17 cellular contexts compared by ENCODE assay signal in the genomic region with DNA sequence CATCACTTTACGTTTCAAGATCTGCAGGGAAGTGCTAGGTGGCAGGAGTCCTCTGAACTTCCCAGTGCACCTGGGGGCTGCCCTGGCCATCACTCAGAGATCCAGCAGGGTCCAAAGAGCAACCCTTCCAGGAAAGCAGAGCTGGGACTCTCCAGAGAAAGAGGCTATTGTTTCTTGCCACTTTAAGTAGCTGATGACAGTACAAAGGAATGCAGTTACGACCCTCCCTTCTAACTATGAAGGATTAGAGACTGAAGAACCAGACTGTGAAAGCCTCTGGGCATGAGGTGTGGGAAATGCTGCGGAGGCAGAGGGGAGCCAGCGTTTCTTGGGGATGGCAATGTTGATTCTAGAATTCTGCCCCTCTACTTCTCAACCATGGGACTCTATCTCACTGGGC.
A peak's percentile ranks its signal among the peaks of the same experiment; 100 is the strongest.
DNase-seq lines count a peak whose midpoint lies in the region; TF ChIP-seq lines count a peak whose summit lies in the region.
"Had no signal": no experiment of that assay in that cellular context is flagged by ENCODE, and none has a peak within 500 bp of the region (broad histone marks: within the 10 kb centered on the region; RNA-seq: fewer than 3 reads in every experiment).

No MANE protein-coding gene starts in this region.

- CTCF ChIA-PET in activated CD4-positive, alpha-beta memory T cell treated with anti-CD3 and anti-CD28 coated beads for 36 hours (lab: Charles Lee), result no interaction called here

- peak overlapping the region; percentile 4 for H3K4me3 Mint-ChIP-seq in neural crest cell
- H3K4me3 Mint-ChIP-seq in immature natural killer cell, result no peak overlapping the region
- H3K4me3 Mint-ChIP-seq in activated CD4-positive, alpha-beta memory T cell treated with anti-CD3 and anti-CD28 coated beads for 36 hours, result no peak overlapping the region

- H3K4me3 ChIP-seq in GM23248, result no peak overlapping the region
- no peak overlapping the region for H3K4me3 ChIP-seq in fibroblast of pulmonary artery (replicated peaks; ENCODE audit: low read depth, low read length)
- H3K4me3 ChIP-seq: ovary had no signal

- H3K27ac Mint-ChIP-seq in neural crest cell (ENCODE audit: unreplicated experiment) (peak overlapping the region; percentile 22), immature natural killer cell (no peak overlapping the region)
- no peak overlapping the region for H3K27ac Mint-ChIP-seq in activated CD4-positive, alpha-beta memory T cell treated with anti-CD3 and anti-CD28 coated beads for 36 hours

- no peak overlapping the region for H2AFZ ChIP-seq in GM23248

- 70 to 76% methylated on average over 4 of the region's 4 CpGs for WGBS in GM23248 (ENCODE audit: low coverage in 1 of 2, low lambda C conversion rate in 2 of 2, missing lambda C conversion rate in 2 of 2), 2 experiments

- H3K4me1 Mint-ChIP-seq in neural crest cell (peaks cover 30% of the 10 kb centered on the region), immature natural killer cell (peaks cover 6 to 19% of the 10 kb centered on the region in 2 donors)
- H3K4me1 Mint-ChIP-seq in activated CD4-positive, alpha-beta memory T cell treated with anti-CD3 and anti-CD28 coated beads for 36 hours (ENCODE audit: low read depth), result peaks cover 19% of the 10 kb centered on the region

- in situ Hi-C loops in GM23248 (cut with MboI), result no loop called here

- H3K9ac ChIP-seq in GM23248, result no peak overlapping the region

- POLR2A ChIA-PET in activated CD4-positive, alpha-beta memory T cell treated with anti-CD3 and anti-CD28 coated beads for 36 hours (lab: Charles Lee), result no interaction called here

- TF ChIP-seq CTCF in fibroblast of pulmonary artery (IDR thresholded peaks at IDR 0.05; ENCODE audit: low read length, missing control alignments), result no peak
- TF ChIP-seq CTCF in neural crest cell (conservative IDR thresholded peaks at IDR 0.05), result no peak

- no peaks in the 10 kb centered on the region for H3K27me3 ChIP-seq in GM23248 (replicated peaks; ENCODE audit: insufficient read depth)
- H3K27me3 ChIP-seq: ovary had no signal

- H3K36me3 ChIP-seq in GM23248 (ENCODE audit: low read depth), result no peaks in the 10 kb centered on the region
- H3K36me3 ChIP-seq: ovary had no signal

- peaks cover 10% of the 10 kb centered on the region for H3K4me1 ChIP-seq in GM23248 (ENCODE audit: insufficient read depth)

- peaks cover 4% of the 10 kb centered on the region for H3K9me3 Mint-ChIP-seq in neural crest cell
- H3K9me3 Mint-ChIP-seq in immature natural killer cell, result no peaks in the 10 kb centered on the region
- H3K9me3 Mint-ChIP-seq in activated CD4-positive, alpha-beta memory T cell treated with anti-CD3 and anti-CD28 coated beads for 36 hours, result no peaks in the 10 kb centered on the region

- H4K20me1 ChIP-seq in GM23248 (ENCODE audit: insufficient read depth), result no peaks in the 10 kb centered on the region

- no peaks in the 10 kb centered on the region for H3K9me2 ChIP-seq in GM23248 (ENCODE audit: insufficient read depth)

- DNase-seq in GM23248 (peak; percentile 14), RPMI7951 (ENCODE audit: low read depth) (peak; percentile 67), fibroblast of pulmonary artery (ENCODE audit: low read depth) (peak; percentile 58), neural crest cell (ENCODE audit: low read depth, low spot score) (no peak), dermis blood vessel endothelial cell (no peak), immature natural killer cell (no peak), NCI-H1930 (lab: John Stamatoyannopoulos, UW) (no peak)
- DNase-seq in activated CD4-positive, alpha-beta memory T cell treated with anti-CD3 and anti-CD28 coated beads for 36 hours, result no peak
- DNase-seq: activated CD4-positive, alpha-beta T cell treated with anti-CD3 and anti-CD28 coated beads, Interleukin-2, amount 50 U/mL, for 4 hours; activated effector memory CD4-positive, alpha-beta T cell treated with anti-CD3 and anti-CD28 coated beads, Interleukin-2, amount 50 U/mL, for 16 hours; C1 segment of cervical spinal cord; cerebellar nuclear complex; GOT3; NCI-H187 treated with DMSO at 0.1 percent for 48 hours; ovary; stimulated activated CD4-positive, alpha-beta T cell treated with anti-CD3 and anti-CD28 coated beads, Interleukin-2, amount 100 ng/mL, for 48 hours; stimulated activated naive CD8-positive, alpha-beta T cell treated with anti-CD3 and anti-CD28 coated beads, Interleukin-15, Interleukin-2, amounts not matched to agents 100 U/mL and 50 U/mL, for 24 hours had no signal

- H3K27ac ChIP-seq in GM23248, result no peak overlapping the region
- H3K27ac ChIP-seq: ovary had no signal

- no peaks in the 10 kb centered on the region for H3F3A ChIP-seq in GM23248 (ENCODE audit: insufficient read depth)

- H3K27me3 Mint-ChIP-seq in neural crest cell (ENCODE audit: low read depth) (no peaks in the 10 kb centered on the region), immature natural killer cell (ENCODE audit: low read depth in 3 of 3) (peaks cover 0 to 3% (median 2%) of the 10 kb centered on the region in 3 donors)
- no peaks in the 10 kb centered on the region for H3K27me3 Mint-ChIP-seq in activated CD4-positive, alpha-beta memory T cell treated with anti-CD3 and anti-CD28 coated beads for 36 hours

- H3K9me3 ChIP-seq in GM23248 (ENCODE audit: low read depth), result no peaks in the 10 kb centered on the region
- H3K9me3 ChIP-seq: ovary had no signal

- intact Hi-C loops in activated CD4-positive, alpha-beta memory T cell treated with anti-CD3 and anti-CD28 coated beads for 36 hours (cut with micrococcal nuclease), result no loop called here

- H3K4me2 ChIP-seq in GM23248 (ENCODE audit: unreplicated experiment), result no peak overlapping the region

- H3K79me2 ChIP-seq in GM23248 (ENCODE audit: insufficient read depth), result no peaks in the 10 kb centered on the region

- H3K36me3 Mint-ChIP-seq in neural crest cell (ENCODE audit: low read depth), result no peaks in the 10 kb centered on the region
- H3K36me3 Mint-ChIP-seq in immature natural killer cell, result peaks cover 0 to 10% (median 0%) of the 10 kb centered on the region in 3 donors
- peaks cover 2% of the 10 kb centered on the region for H3K36me3 Mint-ChIP-seq in activated CD4-positive, alpha-beta memory T cell treated with anti-CD3 and anti-CD28 coated beads for 36 hours

Comparison
In these comparisons a context has a peak if more than half of its experiments do, and no peak if none do; other contexts are left out.
1. DNase-seq: peak in GM23248 (single experiment), RPMI7951 (single experiment) and fibroblast of pulmonary artery (single experiment); none in neural crest cell (single experiment), dermis blood vessel endothelial cell (single experiment), immature natural killer cell (0 of 3), NCI-H1930 (0 of 2) and activated CD4-positive, alpha-beta memory T cell treated with anti-CD3 and anti-CD28 coated beads for 36 hours (single experiment).